8 cellular contexts compared by ENCODE assay signal in genomic region chr11:72782081-72782920, GRCh38. TPM values are rescaled to one million over a fixed set of nuclear protein-coding genes. Genes with fewer than 3 reads are reported as not detected.
DNase-seq lines count a peak whose midpoint lies in the region; ATAC-seq, FAIRE-seq and TF ChIP-seq lines count a peak whose summit lies in the region.

No MANE protein-coding gene starts in this region.

- dilution Hi-C loops in keratinocyte (cut with MboI; ENCODE audit: extremely low pct_ligation_motif_present, low sequenced_read_pairs): no loop called here

- peak overlapping the region; percentile 54 for H3K4me2 ChIP-seq in keratinocyte (ENCODE audit: control insufficient read depth, extremely low read depth, insufficient read depth, low read depth, low read length)

- intact Hi-C loops in activated T-helper 1 cell treated with anti-CD3 and anti-CD28 coated beads, Interleukin-12 subunit alpha, Interleukin-12 subunit beta, Interleukin-2, Interleukin-4 antibody, amounts not matched to agents 30 ng/mL and 10 ng/mL and 1 ng/mL, durations not matched to agents 14 hours and 24 hours and 36 hours (cut with micrococcal nuclease): loop anchor here (1.0 kb wide), 1 partner anchor 11 kb away; no protein-coding TSS in a partner anchor

- H3K27me3 Mint-ChIP-seq in activated T-helper 1 cell treated with anti-CD3 and anti-CD28 coated beads, Interleukin-12 subunit alpha, Interleukin-12 subunit beta, Interleukin-2, Interleukin-4 antibody, amounts not matched to agents 30 ng/mL and 10 ng/mL and 1 ng/mL, durations not matched to agents 14 hours and 24 hours and 36 hours (ENCODE audit: insufficient read depth): peaks cover 3% of the 10 kb centered on the region

- H3K27ac Mint-ChIP-seq in activated T-helper 1 cell treated with anti-CD3 and anti-CD28 coated beads, Interleukin-12 subunit alpha, Interleukin-12 subunit beta, Interleukin-2, Interleukin-4 antibody, amounts not matched to agents 30 ng/mL and 10 ng/mL and 1 ng/mL, durations not matched to agents 14 hours and 24 hours and 36 hours: peak overlapping the region; percentile 64

- no peaks in the 10 kb centered on the region for H4K20me1 ChIP-seq in keratinocyte (ENCODE audit: control insufficient read depth, extremely low read depth, insufficient read depth, low read length)

- H3K36me3 Mint-ChIP-seq in activated T-helper 1 cell treated with anti-CD3 and anti-CD28 coated beads, Interleukin-12 subunit alpha, Interleukin-12 subunit beta, Interleukin-2, Interleukin-4 antibody, amounts not matched to agents 30 ng/mL and 10 ng/mL and 1 ng/mL, durations not matched to agents 14 hours and 24 hours and 36 hours (ENCODE audit: low read depth): peaks cover 6% of the 10 kb centered on the region

- H3K9me3 ChIP-seq in keratinocyte (ENCODE audit: control insufficient read depth, low read depth, low read length) (no peaks in the 10 kb centered on the region), suprapubic skin (no peaks in the 10 kb centered on the region)

- no peaks in the 10 kb centered on the region for H3K79me2 ChIP-seq in keratinocyte (ENCODE audit: control insufficient read depth, insufficient read depth, low read length)

- H3K9ac ChIP-seq in keratinocyte (ENCODE audit: control insufficient read depth, extremely low read depth, insufficient read depth, low read length): peak overlapping the region; percentile 33

- H3K27me3 ChIP-seq in keratinocyte (ENCODE audit: control insufficient read depth, extremely low read depth, insufficient read depth, low read length): no peaks in the 10 kb centered on the region
- no peaks in the 10 kb centered on the region for H3K27me3 ChIP-seq in suprapubic skin

- peaks cover 19% of the 10 kb centered on the region for H3K4me1 ChIP-seq in keratinocyte (ENCODE audit: control insufficient read depth, extremely low read depth, insufficient read depth, low read length)
- H3K4me1 ChIP-seq in suprapubic skin: peaks cover 42% of the 10 kb centered on the region

- H2AFZ ChIP-seq in keratinocyte (ENCODE audit: control insufficient read depth, low read length): peak overlapping the region; percentile 58

- H3K4me3 Mint-ChIP-seq in activated T-helper 1 cell treated with anti-CD3 and anti-CD28 coated beads, Interleukin-12 subunit alpha, Interleukin-12 subunit beta, Interleukin-2, Interleukin-4 antibody, amounts not matched to agents 30 ng/mL and 10 ng/mL and 1 ng/mL, durations not matched to agents 14 hours and 24 hours and 36 hours: peak overlapping the region; percentile 80

- H3K36me3 ChIP-seq in keratinocyte (ENCODE audit: control insufficient read depth in 2 of 2, extremely low read depth in 1 of 2, insufficient read depth in 2 of 2, low read length in 2 of 2) (peaks cover 0 to 2% of the 10 kb centered on the region in 2 experiments), suprapubic skin (no peaks in the 10 kb centered on the region)

- H3K4me1 Mint-ChIP-seq in activated T-helper 1 cell treated with anti-CD3 and anti-CD28 coated beads, Interleukin-12 subunit alpha, Interleukin-12 subunit beta, Interleukin-2, Interleukin-4 antibody, amounts not matched to agents 30 ng/mL and 10 ng/mL and 1 ng/mL, durations not matched to agents 14 hours and 24 hours and 36 hours (ENCODE audit: low read depth): peaks cover 25% of the 10 kb centered on the region

- ATAC-seq in HG02852 (IDR thresholded peaks at IDR 0.05; ENCODE audit: unreplicated experiment): no peak

- TF ChIP-seq POLR2A in suprapubic skin (IDR thresholded peaks at IDR 0.05): no peak

- H3K4me3 ChIP-seq in keratinocyte (ENCODE audit: control insufficient read depth in 2 of 3, extremely low read depth in 1 of 3, insufficient read depth in 2 of 3, low read depth in 1 of 3, low read length in 3 of 3) (peak overlapping the region in 2 of 3 experiments; percentile 11 to 23), suprapubic skin (peak overlapping the region; percentile 81)

- H3K27ac ChIP-seq in keratinocyte (ENCODE audit: control insufficient read depth, insufficient read depth, low read length) (no peak overlapping the region), suprapubic skin (no peak overlapping the region)

- 26% methylated on average over 13 of the region's 14 CpGs for WGBS in suprapubic skin

- peak; percentile 83 for DNase-seq in DMS79 treated with DMSO at 0.1 percent for 48 hours (lab: John Stamatoyannopoulos, UW)
- peak; percentile 52 for DNase-seq in HuH-7 (ENCODE audit: low spot score)
- DNase-seq in activated T-helper 1 cell treated with anti-CD3 and anti-CD28 coated beads, Interleukin-12 subunit alpha, Interleukin-12 subunit beta, Interleukin-2, Interleukin-4 antibody, amounts not matched to agents 30 ng/mL and 10 ng/mL and 1 ng/mL, durations not matched to agents 14 hours and 24 hours and 36 hours (ENCODE audit: low spot score): no peak
- no peak for DNase-seq in keratinocyte (ENCODE audit: low read depth, low spot score)
- no peak for DNase-seq in suprapubic skin (ENCODE audit: low spot score in 2 of 2)
- no peak for DNase-seq in NCI-H446 (lab: John Stamatoyannopoulos, UW)
- DNase-seq in DMS114 treated with DMSO at 0.1 percent for 48 hours (lab: John Stamatoyannopoulos, UW; ENCODE audit: unreplicated experiment): no peak

- TF ChIP-seq CTCF in keratinocyte (optimal IDR thresholded peaks at IDR 0.05 in 1 of 3, IDR thresholded peaks at IDR 0.05 in 1 of 3, conservative IDR thresholded peaks at IDR 0.05 in 1 of 3; ENCODE audit: extremely low read depth in 1 of 3, insufficient read depth in 2 of 3, low read length in 3 of 3): no peak
- TF ChIP-seq CTCF in suprapubic skin (IDR thresholded peaks at IDR 0.05): no peak

- no peaks in the 10 kb centered on the region for H3K9me3 Mint-ChIP-seq in activated T-helper 1 cell treated with anti-CD3 and anti-CD28 coated beads, Interleukin-12 subunit alpha, Interleukin-12 subunit beta, Interleukin-2, Interleukin-4 antibody, amounts not matched to agents 30 ng/mL and 10 ng/mL and 1 ng/mL, durations not matched to agents 14 hours and 24 hours and 36 hours

- no peak for TF ChIP-seq EP300 in suprapubic skin (IDR thresholded peaks at IDR 0.05)

- H3K9me1 ChIP-seq in keratinocyte (ENCODE audit: control insufficient read depth, extremely low read depth, insufficient read depth, low read length): no peaks in the 10 kb centered on the region

- FAIRE-seq in keratinocyte (lab: Jason Lieb, UNC): no peak

RNA-seq across cellular contexts. Expression of gene STARD10, which starts 11.5 kb away (rescaled TPM):
- total RNA-seq in activated T-helper 1 cell treated with anti-CD3 and anti-CD28 coated beads, Interleukin-12 subunit alpha, Interleukin-12 subunit beta, Interleukin-2, Interleukin-4 antibody, amounts not matched to agents 30 ng/mL and 10 ng/mL and 1 ng/mL, durations not matched to agents 14 hours and 24 hours and 36 hours: 19.8 and 23.9 TPM in 2 replicates
- 67.0 to 115 TPM (median 79.2 TPM) in 3 replicates for polyA plus RNA-seq in keratinocyte
- polyA plus RNA-seq in keratinocyte (2011; ENCODE audit: low read depth): 37.5 TPM
- polyA plus RNA-seq in keratinocyte (2011; cell fraction: cytosol; rRNA removed): 85.7 and 109 TPM in 2 replicates
- polyA plus RNA-seq in keratinocyte (2011; cell fraction: nucleus; rRNA removed): 33.0 and 34.4 TPM in 2 replicates
- 60.4 and 67.0 TPM in 2 replicates for polyA plus RNA-seq in keratinocyte (2012; ENCODE audit: low replicate concordance)
- polyA minus RNA-seq in keratinocyte: 60.1 to 123 TPM (median 113 TPM) in 3 replicates
- polyA minus RNA-seq in keratinocyte (2011; cell fraction: cytosol; rRNA and poly(A)+ RNA removed): 104 TPM
- 18.1 and 21.2 TPM in 2 replicates for polyA minus RNA-seq in keratinocyte (2011; cell fraction: nucleus; rRNA and poly(A)+ RNA removed)
- 10 to 100 TPM; 76.3 to 83.0 (median 79.4) TPM for total RNA-seq in suprapubic skin

RNA-seq across cellular contexts. Expression of gene ARAP1, which starts 30.1 kb away (rescaled TPM):
- 78.8 and 88.6 TPM in 2 replicates for total RNA-seq in activated T-helper 1 cell treated with anti-CD3 and anti-CD28 coated beads, Interleukin-12 subunit alpha, Interleukin-12 subunit beta, Interleukin-2, Interleukin-4 antibody, amounts not matched to agents 30 ng/mL and 10 ng/mL and 1 ng/mL, durations not matched to agents 14 hours and 24 hours and 36 hours
- 32.8 to 41.4 TPM (median 36.1 TPM) in 3 replicates for polyA plus RNA-seq in keratinocyte
- 66.3 TPM for polyA plus RNA-seq in keratinocyte (2011; ENCODE audit: low read depth)
- 15.4 and 32.8 TPM in 2 replicates for polyA plus RNA-seq in keratinocyte (2011; cell fraction: cytosol; rRNA removed)
- polyA plus RNA-seq in keratinocyte (2011; cell fraction: nucleus; rRNA removed): 67.7 and 82.5 TPM in 2 replicates
- polyA plus RNA-seq in keratinocyte (2012; ENCODE audit: low replicate concordance): 37.8 and 43.0 TPM in 2 replicates
- polyA minus RNA-seq in keratinocyte: 55.8 to 89.2 TPM (median 62.3 TPM) in 3 replicates
- 79.2 TPM for polyA minus RNA-seq in keratinocyte (2011; cell fraction: cytosol; rRNA and poly(A)+ RNA removed)
- 59.9 and 66.4 TPM in 2 replicates for polyA minus RNA-seq in keratinocyte (2011; cell fraction: nucleus; rRNA and poly(A)+ RNA removed)
- 100 to 1,000 TPM in 1 of 4 donors, 10 to 100 TPM in 3; 53.8 to 126 (median 88.8) TPM for total RNA-seq in suprapubic skin

RNA-seq across cellular contexts. Expression of gene ATG16L2, which starts 31.9 kb away (rescaled TPM):
- total RNA-seq in activated T-helper 1 cell treated with anti-CD3 and anti-CD28 coated beads, Interleukin-12 subunit alpha, Interleukin-12 subunit beta, Interleukin-2, Interleukin-4 antibody, amounts not matched to agents 30 ng/mL and 10 ng/mL and 1 ng/mL, durations not matched to agents 14 hours and 24 hours and 36 hours: 69.2 and 71.1 TPM in 2 replicates
- polyA plus RNA-seq in keratinocyte: 8.0 to 18.3 TPM (median 9.9 TPM) in 3 replicates
- 15.6 TPM for polyA plus RNA-seq in keratinocyte (2011; ENCODE audit: low read depth)
- polyA plus RNA-seq in keratinocyte (2011; cell fraction: cytosol; rRNA removed): 1.3 and 2.6 TPM in 2 replicates
- 62.1 and 74.2 TPM in 2 replicates for polyA plus RNA-seq in keratinocyte (2011; cell fraction: nucleus; rRNA removed)
- 5.4 and 39.3 TPM in 2 replicates for polyA plus RNA-seq in keratinocyte (2012; ENCODE audit: low replicate concordance)
- 7.0 to 9.6 TPM (median 7.1 TPM) in 3 replicates for polyA minus RNA-seq in keratinocyte
- 3.1 TPM for polyA minus RNA-seq in keratinocyte (2011; cell fraction: cytosol; rRNA and poly(A)+ RNA removed)
- 9.6 and 17.8 TPM in 2 replicates for polyA minus RNA-seq in keratinocyte (2011; cell fraction: nucleus; rRNA and poly(A)+ RNA removed)
- 100 to 1,000 TPM in 2 of 4 donors, 10 to 100 TPM in 2; 81.9 to 231 (median 111) TPM for total RNA-seq in suprapubic skin

Comparison
In these comparisons a context has a peak if more than half of its experiments do, and no peak if none do; other contexts are left out.
1. DNase-seq: peak in DMS79 treated with DMSO at 0.1 percent for 48 hours (single experiment) and HuH-7 (single experiment); none in activated T-helper 1 cell treated with anti-CD3 and anti-CD28 coated beads, Interleukin-12 subunit alpha, Interleukin-12 subunit beta, Interleukin-2, Interleukin-4 antibody, amounts not matched to agents 30 ng/mL and 10 ng/mL and 1 ng/mL, durations not matched to agents 14 hours and 24 hours and 36 hours (single experiment), keratinocyte (single experiment), suprapubic skin (0 of 2), NCI-H446 (0 of 2) and DMS114 treated with DMSO at 0.1 percent for 48 hours (single experiment).